ENCODE assay signal across 22 cellular contexts in genomic region chr5:176632777-176633176, GRCh38. TPM values are rescaled to one million over a fixed set of nuclear protein-coding genes. Genes with fewer than 3 reads are reported as not detected.
"Had no signal": no experiment of that assay in that cellular context is flagged by ENCODE, and none has a peak within 500 bp of the region (broad histone marks: within the 10 kb centered on the region; RNA-seq: fewer than 3 reads in every experiment).

No MANE protein-coding gene starts in this region.

- H3K9me3 ChIP-seq: breast epithelium, colonic mucosa, prostate gland, testis, upper lobe of left lung had no signal

- DNase-seq: activated CD4-positive, alpha-beta T cell treated with anti-CD3 and anti-CD28 coated beads, Interleukin-2, amount 50 U/mL, for 48 hours; activated naive CD4-positive, alpha-beta T cell treated with anti-CD3 and anti-CD28 coated beads for 36 hours; activated naive CD8-positive, alpha-beta T cell treated with anti-CD3 and anti-CD28 coated beads, Interleukin-2, amount 50 U/mL, for 24 hours; activated T-cell treated with anti-CD3 and anti-CD28 coated beads, Interleukin-2, amount 50 U/mL, for 1 hour; aorta; colonic mucosa; mesendoderm; nephron progenitor cell; stimulated activated naive CD8-positive, alpha-beta T cell treated with anti-CD3 and anti-CD28 coated beads, Interleukin-15, amount 100 ng/mL, for 72 hours; testis; upper lobe of left lung had no signal

- H3K4me3 ChIP-seq: breast epithelium, colonic mucosa, hepatocyte, prostate gland, testis, upper lobe of left lung had no signal

- H3K36me3 ChIP-seq: breast epithelium, colonic mucosa, prostate gland, upper lobe of left lung had no signal

- ATAC-seq: activated naive CD8-positive, alpha-beta T cell treated with anti-CD3 and anti-CD28 coated beads, Interleukin-2, amount 50 U/mL, for 24 hours; sciatic nerve; stimulated activated naive CD8-positive, alpha-beta T cell treated with anti-CD3 and anti-CD28 coated beads, Interleukin-15, amount 100 ng/mL, for 72 hours had no signal

- H3K27me3 ChIP-seq: testis had no signal

- H3K4me2 ChIP-seq: hepatocyte had no signal

- H3K4me1 ChIP-seq: prostate gland had no signal

- H3K27ac ChIP-seq: breast epithelium, colonic mucosa, hepatocyte, prostate gland, testis, upper lobe of left lung, VCaP had no signal

RNA-seq across cellular contexts. Expression of gene EIF4E1B, which starts 2.3 kb away (rescaled TPM):
- total RNA-seq: activated naive CD4-positive, alpha-beta T cell treated with anti-CD3 and anti-CD28 coated beads for 36 hours; activated T-helper 2 cell treated with anti-CD3 and anti-CD28 coated beads, Interferon-gamma antibody, Interleukin-2, Interleukin-4, amounts not matched to agents 10 μg/mL and 5 μg/mL and 100 μg/mL, durations not matched to agents 14 hours and 24 hours and 36 hours; aorta; colonic mucosa; hepatocyte; lower leg skin; osteoblast; sciatic nerve; T-helper 1 cell treated with Interleukin-12 subunit alpha and Interleukin-12 subunit beta and Interleukin-4 antibody, amounts not matched to agents 30 ng/mL and 1 ng/mL, for 36 hours; upper lobe of left lung had no signal
- polyA plus RNA-seq: aorta, esophagus, hepatocyte, keratinocyte had no signal

RNA-seq across cellular contexts. Expression of gene SNCB, which starts 2.4 kb away (rescaled TPM):
- total RNA-seq: activated naive CD4-positive, alpha-beta T cell treated with anti-CD3 and anti-CD28 coated beads for 36 hours; activated T-helper 2 cell treated with anti-CD3 and anti-CD28 coated beads, Interferon-gamma antibody, Interleukin-2, Interleukin-4, amounts not matched to agents 10 μg/mL and 5 μg/mL and 100 μg/mL, durations not matched to agents 14 hours and 24 hours and 36 hours; aorta; breast epithelium; colonic mucosa; hepatocyte; lower leg skin; osteoblast; prostate gland; sciatic nerve; T-helper 1 cell treated with Interleukin-12 subunit alpha and Interleukin-12 subunit beta and Interleukin-4 antibody, amounts not matched to agents 30 ng/mL and 1 ng/mL, for 36 hours; upper lobe of left lung had no signal
- polyA plus RNA-seq: aorta, esophagus had no signal
